In genomic region chr4:122360754-122361153, GRCh38 we compare ENCODE assay signal across 25 cellular contexts. TPM values are rescaled to one million over a fixed set of nuclear protein-coding genes. Genes with fewer than 3 reads are reported as not detected.
DNase-seq lines count a peak whose midpoint lies in the region; ATAC-seq and TF ChIP-seq lines count a peak whose summit lies in the region.
"Had no signal": no experiment of that assay in that cellular context is flagged by ENCODE, and none has a peak within 500 bp of the region (broad histone marks: within the 10 kb centered on the region; RNA-seq: fewer than 3 reads in every experiment).

No MANE protein-coding gene starts in this region.

- peak; percentile 9 for DNase-seq in astrocyte of the spinal cord (ENCODE audit: low read depth, low spot score)
- no peak for DNase-seq in occipital lobe (lab: John Stamatoyannopoulos, UW)
- no peak for DNase-seq in foreskin keratinocyte
- no peak for DNase-seq in NCI-H2171 (lab: John Stamatoyannopoulos, UW)
- no peak for DNase-seq in NCI-H226
- DNase-seq: AML-193; CD8-positive, alpha-beta memory T cell; KG1; NCI-H1105; NCI-H146; NCI-H2029; NCI-H345; NCI-H524; NCI-H82; OCI-M1; SJCRH30 had no signal

- H3K4me1 ChIP-seq in foreskin keratinocyte: no peaks in the 10 kb centered on the region
- H3K4me1 ChIP-seq: HAP-1, SJCRH30 had no signal

- H3K27ac ChIP-seq in foreskin keratinocyte: no peak overlapping the region
- H3K27ac ChIP-seq: C4-2B, SJCRH30 had no signal

- in situ Hi-C loops in astrocyte of the spinal cord (cut with HindIII; ENCODE audit: low sequenced_read_pairs): no loop called here

- ATAC-seq in GM18867 (IDR thresholded peaks at IDR 0.05; ENCODE audit: unreplicated experiment) (peak; percentile 46), HG02610 (IDR thresholded peaks at IDR 0.05; ENCODE audit: unreplicated experiment) (peak; percentile 65), HG03469 (IDR thresholded peaks at IDR 0.05; ENCODE audit: unreplicated experiment) (peak; percentile 41), foreskin keratinocyte (no peak)

- TF ChIP-seq CTCF in astrocyte of the spinal cord (IDR thresholded peaks at IDR 0.05; ENCODE audit: low read depth, low read length): no peak
- TF ChIP-seq CTCF in foreskin keratinocyte (conservative IDR thresholded peaks at IDR 0.05): no peak

- H3K27me3 ChIP-seq in foreskin keratinocyte: no peaks in the 10 kb centered on the region
- H3K27me3 ChIP-seq: SJCRH30 had no signal

- no peak overlapping the region for H3K4me3 ChIP-seq in astrocyte of the spinal cord (ENCODE audit: low read depth, low read length)
- H3K4me3 ChIP-seq: HAP-1, SJCRH30 had no signal

RNA-seq across cellular contexts. Expression of gene ADAD1, which starts 18.1 kb away (rescaled TPM):
- total RNA-seq in occipital lobe (not detected), foreskin keratinocyte (not detected in 2 replicates)
- polyA plus RNA-seq in foreskin keratinocyte: not detected in 2 replicates
- total RNA-seq: A172; CD8-positive, alpha-beta memory T cell; Daoy; HT1080; SJCRH30 had no signal
- polyA plus RNA-seq: AG04450; CD8-positive, alpha-beta memory T cell had no signal
